Comparison of ENCODE assay signal across 8 cellular contexts in the genomic region with DNA sequence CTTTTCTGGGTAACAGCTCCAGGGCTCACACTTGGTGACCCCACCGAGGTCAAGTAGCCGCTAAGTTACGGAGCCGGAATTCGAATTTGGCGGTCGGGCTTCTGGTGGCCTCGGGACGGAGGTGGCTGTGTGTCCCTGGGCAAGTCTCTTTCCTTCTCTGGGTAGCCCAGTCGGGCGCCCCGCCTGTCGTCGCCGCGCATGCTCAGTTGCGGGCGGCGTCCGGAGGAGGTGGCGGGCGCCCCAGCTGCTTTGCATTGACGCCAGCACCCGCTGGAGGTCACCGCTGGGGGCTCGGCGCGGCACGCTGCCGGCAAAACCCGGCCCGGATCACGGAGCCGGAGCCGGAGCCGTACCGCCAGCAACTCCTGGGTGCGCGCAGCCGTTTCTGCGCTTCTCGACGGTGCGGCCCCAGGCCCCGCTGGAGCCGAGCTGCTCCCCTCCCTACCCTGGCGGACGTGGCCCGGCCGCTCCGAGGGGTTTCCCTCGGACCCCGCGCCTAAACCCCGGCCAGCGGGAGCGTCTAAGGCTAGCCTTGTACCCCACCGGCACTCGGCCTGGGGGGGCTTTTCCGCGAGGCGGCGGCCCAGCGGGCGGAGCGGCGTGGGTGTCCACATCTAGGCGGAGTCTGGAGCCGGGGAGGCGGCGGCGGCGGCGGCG. TPM values are rescaled to one million over a fixed set of nuclear protein-coding genes. Genes with fewer than 3 reads are reported as not detected.
DNase-seq lines count a peak whose midpoint lies in the region; ATAC-seq, FAIRE-seq and TF ChIP-seq lines count a peak whose summit lies in the region.

No MANE protein-coding gene starts in this region.

- TF ChIP-seq CTCF in WTC11 (IDR thresholded peaks at IDR 0.05): no peak
- TF ChIP-seq CTCF in kidney (IDR thresholded peaks at IDR 0.05; ENCODE audit: borderline replicate concordance, extremely low read depth, insufficient read depth): peak; percentile 20

- peak overlapping the region; percentile 79 to 85 for H3K4me3 ChIP-seq in kidney (ENCODE audit: low read length in 2 of 2)

- peaks cover 54% of the 10 kb centered on the region for H3K27me3 Mint-ChIP-seq in WTC11 (ENCODE audit: low read depth)

- peak overlapping the region in 1 of 2 donors; percentile 63 for H3K9ac ChIP-seq in kidney (ENCODE audit: low read length in 2 of 2)

- CTCF ChIA-PET in WTC11 (lab: Charles Lee): interaction anchor here (0.6 to 2.7 kb wide), 14 partner anchors 13 to 410 kb away, joined by 3 to 22 read pairs (median 5); partner anchors contain the start of gene ALPK3

- no peak overlapping the region; the same call in 1 of the 2 replicates for H3K27ac Mint-ChIP-seq in WTC11

- H3K36me3 ChIP-seq in kidney (ENCODE audit: control insufficient read depth in 1 of 2, insufficient read depth in 2 of 2, low read length in 2 of 2): no peaks in the 10 kb centered on the region

- POLR2A ChIA-PET in WTC11 (lab: Charles Lee): interaction anchor here (0.6 to 2.0 kb wide), 3 partner anchors 27 to 1494 kb away, joined by 3 to 5 read pairs (median 3); no protein-coding TSS in a partner anchor

- peak overlapping the region; percentile 89 for H3K4me3 Mint-ChIP-seq in WTC11

- peaks cover 6 to 9% of the 10 kb centered on the region in 2 donors for H3K4me1 ChIP-seq in kidney (ENCODE audit: control insufficient read depth in 1 of 2, insufficient read depth in 1 of 2, low read depth in 1 of 2, low read length in 2 of 2)

- H3K27ac ChIP-seq in kidney (ENCODE audit: low read depth in 2 of 2, low read length in 2 of 2): peak overlapping the region; percentile 92 to 95

- no peaks in the 10 kb centered on the region for H3K9me3 Mint-ChIP-seq in WTC11

- intact Hi-C loops in kidney (cut with DNase I): no loop called here

- H3K9me3 ChIP-seq in kidney (ENCODE audit: control insufficient read depth in 1 of 2, low read length in 2 of 2): no peaks in the 10 kb centered on the region

- DNase-seq in AG08395 (ENCODE audit: low spot score): peak; percentile 99
- DNase-seq in NCI-H2227 (lab: John Stamatoyannopoulos, UW; ENCODE audit: unreplicated experiment): peak; percentile 95
- peak; percentile 94 for DNase-seq in WTC11 (ENCODE audit: low spot score)
- peak; percentile 98 for DNase-seq in central memory CD4-positive, alpha-beta T cell
- DNase-seq in kidney: peak; percentile 98
- DNase-seq in stimulated activated CD4-positive, alpha-beta T cell treated with anti-CD3 and anti-CD28 coated beads, Interleukin-15, amount 100 ng/mL, for 1 hour (ENCODE audit: low read depth in 1 of 2, low spot score in 1 of 2): peak; percentile 90 to 94

- H3K36me3 Mint-ChIP-seq in WTC11: no peaks in the 10 kb centered on the region

- ATAC-seq in GM18870 (IDR thresholded peaks at IDR 0.05; ENCODE audit: unreplicated experiment) (peak; percentile 35), HG03135 (IDR thresholded peaks at IDR 0.05; ENCODE audit: unreplicated experiment) (peak; percentile 57), WTC11 (peak; percentile 69)

- peaks cover 29% of the 10 kb centered on the region for H3K4me1 Mint-ChIP-seq in WTC11

- FAIRE-seq in kidney (lab: Jason Lieb, UNC): no peak

TF ChIP-seq in WTC11, 78 proteins besides CTCF, POLR2A, EP300 and RAD21 (continues in another document):
- TF ChIP-seq, protein P1, sequence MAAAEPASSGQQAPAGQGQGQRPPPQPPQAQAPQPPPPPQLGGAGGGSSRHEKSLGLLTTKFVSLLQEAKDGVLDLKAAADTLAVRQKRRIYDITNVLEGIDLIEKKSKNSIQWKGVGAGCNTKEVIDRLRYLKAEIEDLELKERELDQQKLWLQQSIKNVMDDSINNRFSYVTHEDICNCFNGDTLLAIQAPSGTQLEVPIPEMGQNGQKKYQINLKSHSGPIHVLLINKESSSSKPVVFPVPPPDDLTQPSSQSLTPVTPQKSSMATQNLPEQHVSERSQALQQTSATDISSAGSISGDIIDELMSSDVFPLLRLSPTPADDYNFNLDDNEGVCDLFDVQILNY (CRISPR knock-in tag; IDR thresholded peaks at IDR 0.05): peak; percentile 78; the same call in 1 of the 2 replicates
- TF ChIP-seq, protein P2, sequence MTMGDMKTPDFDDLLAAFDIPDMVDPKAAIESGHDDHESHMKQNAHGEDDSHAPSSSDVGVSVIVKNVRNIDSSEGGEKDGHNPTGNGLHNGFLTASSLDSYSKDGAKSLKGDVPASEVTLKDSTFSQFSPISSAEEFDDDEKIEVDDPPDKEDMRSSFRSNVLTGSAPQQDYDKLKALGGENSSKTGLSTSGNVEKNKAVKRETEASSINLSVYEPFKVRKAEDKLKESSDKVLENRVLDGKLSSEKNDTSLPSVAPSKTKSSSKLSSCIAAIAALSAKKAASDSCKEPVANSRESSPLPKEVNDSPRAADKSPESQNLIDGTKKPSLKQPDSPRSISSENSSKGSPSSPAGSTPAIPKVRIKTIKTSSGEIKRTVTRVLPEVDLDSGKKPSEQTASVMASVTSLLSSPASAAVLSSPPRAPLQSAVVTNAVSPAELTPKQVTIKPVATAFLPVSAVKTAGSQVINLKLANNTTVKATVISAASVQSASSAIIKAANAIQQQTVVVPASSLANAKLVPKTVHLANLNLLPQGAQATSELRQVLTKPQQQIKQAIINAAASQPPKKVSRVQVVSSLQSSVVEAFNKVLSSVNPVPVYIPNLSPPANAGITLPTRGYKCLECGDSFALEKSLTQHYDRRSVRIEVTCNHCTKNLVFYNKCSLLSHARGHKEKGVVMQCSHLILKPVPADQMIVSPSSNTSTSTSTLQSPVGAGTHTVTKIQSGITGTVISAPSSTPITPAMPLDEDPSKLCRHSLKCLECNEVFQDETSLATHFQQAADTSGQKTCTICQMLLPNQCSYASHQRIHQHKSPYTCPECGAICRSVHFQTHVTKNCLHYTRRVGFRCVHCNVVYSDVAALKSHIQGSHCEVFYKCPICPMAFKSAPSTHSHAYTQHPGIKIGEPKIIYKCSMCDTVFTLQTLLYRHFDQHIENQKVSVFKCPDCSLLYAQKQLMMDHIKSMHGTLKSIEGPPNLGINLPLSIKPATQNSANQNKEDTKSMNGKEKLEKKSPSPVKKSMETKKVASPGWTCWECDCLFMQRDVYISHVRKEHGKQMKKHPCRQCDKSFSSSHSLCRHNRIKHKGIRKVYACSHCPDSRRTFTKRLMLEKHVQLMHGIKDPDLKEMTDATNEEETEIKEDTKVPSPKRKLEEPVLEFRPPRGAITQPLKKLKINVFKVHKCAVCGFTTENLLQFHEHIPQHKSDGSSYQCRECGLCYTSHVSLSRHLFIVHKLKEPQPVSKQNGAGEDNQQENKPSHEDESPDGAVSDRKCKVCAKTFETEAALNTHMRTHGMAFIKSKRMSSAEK (CRISPR knock-in tag; IDR thresholded peaks at IDR 0.05; ENCODE audit: borderline replicate concordance): no peak
- peak; percentile 94 for TF ChIP-seq ETV6 (CRISPR knock-in tag; IDR thresholded peaks at IDR 0.05)
- TF ChIP-seq GTF2I (CRISPR knock-in tag; conservative IDR thresholded peaks at IDR 0.05): peak; percentile 77; the same call in 1 of the 2 replicates
- TF ChIP-seq ATF1 (CRISPR knock-in tag; IDR thresholded peaks at IDR 0.05): no peak
- 0 out of 2 replicates have a peak, but pooled peaks have one; percentile 74 for TF ChIP-seq NR3C1 (CRISPR knock-in tag; conservative IDR thresholded peaks at IDR 0.05; ENCODE audit: low read depth)
- peak; percentile 67; the same call in 1 of the 2 replicates for TF ChIP-seq ZNF232 (CRISPR knock-in tag; IDR thresholded peaks at IDR 0.05)
- no peak for TF ChIP-seq ZNF138 (CRISPR knock-in tag; conservative IDR thresholded peaks at IDR 0.05)
- peak; percentile 91 for TF ChIP-seq ZBTB21 (CRISPR knock-in tag; IDR thresholded peaks at IDR 0.05; ENCODE audit: borderline replicate concordance)
- TF ChIP-seq PREB (CRISPR knock-in tag; IDR thresholded peaks at IDR 0.05; ENCODE audit: borderline replicate concordance): no peak
- no peak; the same call in 1 of the 2 replicates for TF ChIP-seq FOXP1 (CRISPR knock-in tag; IDR thresholded peaks at IDR 0.05; ENCODE audit: borderline replicate concordance)
- 0 out of 2 replicates have a peak, but pooled peaks have one; percentile 28 for TF ChIP-seq ZNF121 (CRISPR knock-in tag; IDR thresholded peaks at IDR 0.05)
- TF ChIP-seq, protein P3, sequence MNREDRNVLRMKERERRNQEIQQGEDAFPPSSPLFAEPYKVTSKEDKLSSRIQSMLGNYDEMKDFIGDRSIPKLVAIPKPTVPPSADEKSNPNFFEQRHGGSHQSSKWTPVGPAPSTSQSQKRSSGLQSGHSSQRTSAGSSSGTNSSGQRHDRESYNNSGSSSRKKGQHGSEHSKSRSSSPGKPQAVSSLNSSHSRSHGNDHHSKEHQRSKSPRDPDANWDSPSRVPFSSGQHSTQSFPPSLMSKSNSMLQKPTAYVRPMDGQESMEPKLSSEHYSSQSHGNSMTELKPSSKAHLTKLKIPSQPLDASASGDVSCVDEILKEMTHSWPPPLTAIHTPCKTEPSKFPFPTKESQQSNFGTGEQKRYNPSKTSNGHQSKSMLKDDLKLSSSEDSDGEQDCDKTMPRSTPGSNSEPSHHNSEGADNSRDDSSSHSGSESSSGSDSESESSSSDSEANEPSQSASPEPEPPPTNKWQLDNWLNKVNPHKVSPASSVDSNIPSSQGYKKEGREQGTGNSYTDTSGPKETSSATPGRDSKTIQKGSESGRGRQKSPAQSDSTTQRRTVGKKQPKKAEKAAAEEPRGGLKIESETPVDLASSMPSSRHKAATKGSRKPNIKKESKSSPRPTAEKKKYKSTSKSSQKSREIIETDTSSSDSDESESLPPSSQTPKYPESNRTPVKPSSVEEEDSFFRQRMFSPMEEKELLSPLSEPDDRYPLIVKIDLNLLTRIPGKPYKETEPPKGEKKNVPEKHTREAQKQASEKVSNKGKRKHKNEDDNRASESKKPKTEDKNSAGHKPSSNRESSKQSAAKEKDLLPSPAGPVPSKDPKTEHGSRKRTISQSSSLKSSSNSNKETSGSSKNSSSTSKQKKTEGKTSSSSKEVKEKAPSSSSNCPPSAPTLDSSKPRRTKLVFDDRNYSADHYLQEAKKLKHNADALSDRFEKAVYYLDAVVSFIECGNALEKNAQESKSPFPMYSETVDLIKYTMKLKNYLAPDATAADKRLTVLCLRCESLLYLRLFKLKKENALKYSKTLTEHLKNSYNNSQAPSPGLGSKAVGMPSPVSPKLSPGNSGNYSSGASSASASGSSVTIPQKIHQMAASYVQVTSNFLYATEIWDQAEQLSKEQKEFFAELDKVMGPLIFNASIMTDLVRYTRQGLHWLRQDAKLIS (CRISPR knock-in tag; IDR thresholded peaks at IDR 0.05; ENCODE audit: borderline replicate concordance): peak; percentile 43; the same call in 1 of the 2 replicates

RNA-seq across cellular contexts. Expression of gene PDE8A, which starts 0.5 kb away (rescaled TPM):
- 10.2 to 13.9 TPM (median 12.7 TPM) in 3 replicates for total RNA-seq in WTC11 (2021)
- total RNA-seq in kidney: 37.5 TPM
- polyA plus RNA-seq in kidney (ENCODE audit: insufficient read depth, low read depth, low replicate concordance): 20.3 TPM

Comparison
In these comparisons a context has a peak if more than half of its experiments do, and no peak if none do; other contexts are left out.
1. Peak in every context shown above with its lines: DNase-seq, ATAC-seq, H3K4me3 ChIP-seq and H3K27ac ChIP-seq.